ENCODE assay signal across 8 cellular contexts in the genomic region with DNA sequence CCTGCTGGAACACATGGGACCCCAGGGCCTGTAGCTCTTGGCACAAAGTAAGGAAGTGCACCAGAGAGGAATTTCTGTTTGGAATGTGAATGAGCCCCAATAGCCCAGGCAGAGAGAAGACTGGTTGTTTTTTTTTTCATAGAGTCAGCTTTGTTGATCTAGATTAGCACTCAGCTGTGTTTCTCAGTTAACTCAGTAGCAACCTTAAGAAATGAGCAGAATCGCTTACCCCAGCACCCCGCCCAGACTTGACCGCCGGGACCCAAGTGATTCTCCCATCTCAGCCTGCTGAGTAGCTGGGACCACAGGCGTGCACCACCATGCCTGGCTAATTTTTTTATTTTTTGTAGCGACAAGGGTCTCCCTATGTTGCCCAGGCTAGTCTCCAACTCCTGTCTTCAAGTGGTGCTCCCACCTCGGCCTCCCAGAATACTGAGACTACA. TPM values are rescaled to one million over a fixed set of nuclear protein-coding genes. Genes with fewer than 3 reads are reported as not detected.
DNase-seq lines count a peak whose midpoint lies in the region; ATAC-seq, FAIRE-seq and TF ChIP-seq lines count a peak whose summit lies in the region.

No MANE protein-coding gene starts in this region.

- H2AFZ ChIP-seq in astrocyte (ENCODE audit: low read depth, low read length), result peak overlapping the region; percentile 14

- H3K9me3 Mint-ChIP-seq in astrocyte (ENCODE audit: unreplicated experiment), result no peaks in the 10 kb centered on the region

- no peak for FAIRE-seq in astrocyte (lab: Jason Lieb, UNC)

- no peak for DNase-seq in AG04450 (ENCODE audit: low read depth, low spot score)
- DNase-seq in astrocyte (ENCODE audit: low read depth), result peak; percentile 77
- peak; percentile 60 for DNase-seq in kidney glomerular epithelial cell (lab: John Stamatoyannopoulos, UW)
- DNase-seq in upper lobe of right lung, result no peak
- no peak for DNase-seq in NCI-H128 (lab: John Stamatoyannopoulos, UW; ENCODE audit: unreplicated experiment)
- DNase-seq in DMS153 treated with DMSO at 0.1 percent for 48 hours (lab: John Stamatoyannopoulos, UW; ENCODE audit: unreplicated experiment), result no peak

- POLR2A ChIA-PET in AG04450 (lab: Yijun Ruan, JAX) (interaction anchor here (0.6 to 0.9 kb wide), 2 partner anchors 12 to 15 kb away, joined by 3 read pairs; no protein-coding TSS in a partner anchor), HEK293 (lab: Yijun Ruan, JAX) (interaction anchor here (1.1 to 1.3 kb wide), 2 partner anchors 8 to 32 kb away, joined by 3 read pairs; no protein-coding TSS in a partner anchor)

- TF ChIP-seq CTCF in AG04450 (IDR thresholded peaks at IDR 0.05; ENCODE audit: low read depth, low read length) (no peak), HEK293 (tag by site-specific recombination; IDR thresholded peaks at IDR 0.05) (no peak), astrocyte (IDR thresholded peaks at IDR 0.05; ENCODE audit: insufficient read depth, low read depth, low read length) (no peak), upper lobe of right lung (IDR thresholded peaks at IDR 0.05) (no peak)

- H3K27ac ChIP-seq in AG04450 (ENCODE audit: low read depth, low read length) (peak overlapping the region; percentile 66), HEK293 (ENCODE audit: extremely low read depth, low read depth, low read length) (peak overlapping the region; percentile 33; the same call in 1 of the 2 replicates), astrocyte (ENCODE audit: low read depth, low read length) (peak overlapping the region; percentile 74), upper lobe of right lung (peak overlapping the region; percentile 99)

- no peaks in the 10 kb centered on the region for H3K27me3 Mint-ChIP-seq in astrocyte (ENCODE audit: low read depth, unreplicated experiment)

- H3K4me1 ChIP-seq in HEK293 (ENCODE audit: control insufficient read depth, insufficient read depth, low read length) (peaks cover 5% of the 10 kb centered on the region; the same call in 1 of the 2 replicates), astrocyte (ENCODE audit: insufficient read depth, low read length) (peaks cover 18% of the 10 kb centered on the region), upper lobe of right lung (peaks cover 44% of the 10 kb centered on the region)

- peak overlapping the region; percentile 98 for H3K9ac ChIP-seq in astrocyte (ENCODE audit: low read length)

- H3K27ac Mint-ChIP-seq in astrocyte (ENCODE audit: unreplicated experiment), result peak overlapping the region; percentile 82

- intact Hi-C loops in upper lobe of right lung (cut with DNase I), result no loop called here

- CTCF ChIA-PET in AG04450 (lab: Charles Lee), result interaction anchor here (0.9 to 2.2 kb wide), 5 partner anchors 13 to 466 kb away, joined by 3 to 10 read pairs (median 6); no protein-coding TSS in a partner anchor
- CTCF ChIA-PET in HEK293 (lab: Yijun Ruan, JAX), result interaction anchor here (1.2 kb wide), 1 partner anchor 435 kb away, joined by 3 read pairs; no protein-coding TSS in a partner anchor

- peak overlapping the region; percentile 82 for H3K4me3 Mint-ChIP-seq in astrocyte (ENCODE audit: unreplicated experiment)

- H3K27me3 ChIP-seq in AG04450 (ENCODE audit: control insufficient read depth, insufficient read depth, low read length) (no peaks in the 10 kb centered on the region), astrocyte (ENCODE audit: insufficient read depth, low read length) (no peaks in the 10 kb centered on the region), upper lobe of right lung (no peaks in the 10 kb centered on the region)

- H3K36me3 Mint-ChIP-seq in astrocyte (ENCODE audit: low read depth, unreplicated experiment), result peaks cover 2% of the 10 kb centered on the region

- peak overlapping the region; percentile 51 for H3K4me3 ChIP-seq in AG04450 (ENCODE audit: low read depth, low read length)
- peak overlapping the region; percentile 89 for H3K4me3 ChIP-seq in HEK293 (ENCODE audit: low read depth, low read length)
- H3K4me3 ChIP-seq in astrocyte (ENCODE audit: insufficient read depth, low read depth, low read length), result peak overlapping the region; percentile 90
- H3K4me3 ChIP-seq in upper lobe of right lung, result peak overlapping the region; percentile 96

- peaks cover 9% of the 10 kb centered on the region for H3K4me1 Mint-ChIP-seq in astrocyte (ENCODE audit: low read depth, unreplicated experiment)

- H4K20me1 ChIP-seq in astrocyte (ENCODE audit: insufficient read depth, low read length), result peaks cover 17% of the 10 kb centered on the region

- H3K36me3 ChIP-seq in HEK293 (ENCODE audit: control insufficient read depth in 2 of 2, insufficient read depth in 1 of 2, low read length in 2 of 2) (peaks cover 1 to 47% of the 10 kb centered on the region in 2 experiments; a peak in 2 of 3 replicates), astrocyte (ENCODE audit: insufficient read depth, low read length) (peaks cover 5% of the 10 kb centered on the region), upper lobe of right lung (peaks cover 13% of the 10 kb centered on the region)

- H3K4me2 ChIP-seq in astrocyte (ENCODE audit: low read length), result peak overlapping the region; percentile 95

- H3K79me2 ChIP-seq in astrocyte (ENCODE audit: insufficient read depth, low read length), result peaks cover 88% of the 10 kb centered on the region

- no peak for ATAC-seq in upper lobe of right lung
- no peak for ATAC-seq in GM19023 (IDR thresholded peaks at IDR 0.05; ENCODE audit: unreplicated experiment)

- H3K9me3 ChIP-seq in AG04450 (ENCODE audit: control insufficient read depth, insufficient read depth, low read length) (peaks cover 4% of the 10 kb centered on the region; the same call in 1 of the 2 replicates), HEK293 (ENCODE audit: control insufficient read depth, insufficient read depth, low read depth, low read length) (no peaks in the 10 kb centered on the region), astrocyte (ENCODE audit: insufficient read depth, low read depth, low read length) (no peaks in the 10 kb centered on the region), upper lobe of right lung (no peaks in the 10 kb centered on the region)

TF ChIP-seq in HEK293, 187 proteins besides CTCF, POLR2A, EP300 and RAD21 (continues in another document):
- 0 out of 2 replicates have a peak, but pooled peaks have one; percentile 18 for TF ChIP-seq ZNF140 (tag by site-specific recombination; IDR thresholded peaks at IDR 0.05)
- no peak for TF ChIP-seq ZNF24 (tag by site-specific recombination; IDR thresholded peaks at IDR 0.05)
- TF ChIP-seq ZXDB (tag by site-specific recombination; IDR thresholded peaks at IDR 0.05), result 0 out of 2 replicates have a peak, but pooled peaks have one; percentile 18
- TF ChIP-seq, protein P1, sequence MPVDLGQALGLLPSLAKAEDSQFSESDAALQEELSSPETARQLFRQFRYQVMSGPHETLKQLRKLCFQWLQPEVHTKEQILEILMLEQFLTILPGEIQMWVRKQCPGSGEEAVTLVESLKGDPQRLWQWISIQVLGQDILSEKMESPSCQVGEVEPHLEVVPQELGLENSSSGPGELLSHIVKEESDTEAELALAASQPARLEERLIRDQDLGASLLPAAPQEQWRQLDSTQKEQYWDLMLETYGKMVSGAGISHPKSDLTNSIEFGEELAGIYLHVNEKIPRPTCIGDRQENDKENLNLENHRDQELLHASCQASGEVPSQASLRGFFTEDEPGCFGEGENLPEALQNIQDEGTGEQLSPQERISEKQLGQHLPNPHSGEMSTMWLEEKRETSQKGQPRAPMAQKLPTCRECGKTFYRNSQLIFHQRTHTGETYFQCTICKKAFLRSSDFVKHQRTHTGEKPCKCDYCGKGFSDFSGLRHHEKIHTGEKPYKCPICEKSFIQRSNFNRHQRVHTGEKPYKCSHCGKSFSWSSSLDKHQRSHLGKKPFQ (tag by site-specific recombination; IDR thresholded peaks at IDR 0.05), result 0 out of 2 replicates have a peak, but pooled peaks have one; percentile 14
- TF ChIP-seq, protein P2, sequence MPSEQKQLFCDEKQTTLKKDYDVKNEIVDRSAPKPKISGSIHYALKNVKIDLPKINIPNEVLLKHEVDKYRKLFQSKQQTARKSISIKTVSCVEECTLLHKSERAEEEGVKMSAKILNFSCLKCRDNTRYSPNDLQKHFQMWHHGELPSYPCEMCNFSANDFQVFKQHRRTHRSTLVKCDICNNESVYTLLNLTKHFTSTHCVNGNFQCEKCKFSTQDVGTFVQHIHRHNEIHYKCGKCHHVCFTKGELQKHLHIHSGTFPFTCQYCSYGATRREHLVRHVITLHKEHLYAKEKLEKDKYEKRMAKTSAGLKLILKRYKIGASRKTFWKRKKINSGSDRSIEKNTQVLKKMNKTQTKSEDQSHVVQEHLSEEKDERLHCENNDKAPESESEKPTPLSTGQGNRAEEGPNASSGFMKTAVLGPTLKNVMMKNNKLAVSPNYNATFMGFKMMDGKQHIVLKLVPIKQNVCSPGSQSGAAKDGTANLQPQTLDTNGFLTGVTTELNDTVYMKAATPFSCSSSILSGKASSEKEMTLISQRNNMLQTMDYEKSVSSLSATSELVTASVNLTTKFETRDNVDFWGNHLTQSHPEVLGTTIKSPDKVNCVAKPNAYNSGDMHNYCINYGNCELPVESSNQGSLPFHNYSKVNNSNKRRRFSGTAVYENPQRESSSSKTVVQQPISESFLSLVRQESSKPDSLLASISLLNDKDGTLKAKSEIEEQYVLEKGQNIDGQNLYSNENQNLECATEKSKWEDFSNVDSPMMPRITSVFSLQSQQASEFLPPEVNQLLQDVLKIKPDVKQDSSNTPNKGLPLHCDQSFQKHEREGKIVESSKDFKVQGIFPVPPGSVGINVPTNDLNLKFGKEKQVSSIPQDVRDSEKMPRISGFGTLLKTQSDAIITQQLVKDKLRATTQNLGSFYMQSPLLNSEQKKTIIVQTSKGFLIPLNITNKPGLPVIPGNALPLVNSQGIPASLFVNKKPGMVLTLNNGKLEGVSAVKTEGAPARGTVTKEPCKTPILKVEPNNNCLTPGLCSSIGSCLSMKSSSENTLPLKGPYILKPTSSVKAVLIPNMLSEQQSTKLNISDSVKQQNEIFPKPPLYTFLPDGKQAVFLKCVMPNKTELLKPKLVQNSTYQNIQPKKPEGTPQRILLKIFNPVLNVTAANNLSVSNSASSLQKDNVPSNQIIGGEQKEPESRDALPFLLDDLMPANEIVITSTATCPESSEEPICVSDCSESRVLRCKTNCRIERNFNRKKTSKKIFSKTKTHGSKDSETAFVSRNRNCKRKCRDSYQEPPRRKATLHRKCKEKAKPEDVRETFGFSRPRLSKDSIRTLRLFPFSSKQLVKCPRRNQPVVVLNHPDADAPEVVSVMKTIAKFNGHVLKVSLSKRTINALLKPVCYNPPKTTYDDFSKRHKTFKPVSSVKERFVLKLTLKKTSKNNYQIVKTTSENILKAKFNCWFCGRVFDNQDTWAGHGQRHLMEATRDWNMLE (tag by site-specific recombination; conservative IDR thresholded peaks at IDR 0.05; ENCODE audit: low read depth), result no peak
- TF ChIP-seq ZNF335 (tag by site-specific recombination; conservative IDR thresholded peaks at IDR 0.05), result no peak; the same call in 1 of the 2 replicates
- peak; percentile 67 for TF ChIP-seq ZIC2 (tag by site-specific recombination; IDR thresholded peaks at IDR 0.05)

RNA-seq across cellular contexts. Expression of a gene that starts 2.8 kb away (rescaled TPM):
- 9.9 and 13.5 TPM in 2 replicates for polyA plus RNA-seq in AG04450 (2011; rRNA removed)
- 8.7 and 11.0 TPM in 2 replicates for polyA minus RNA-seq in AG04450 (2011; rRNA and poly(A)+ RNA removed)
- 14.1 and 14.2 TPM in 2 replicates for total RNA-seq in astrocyte
- 10.2 TPM for total RNA-seq in upper lobe of right lung

RNA-seq across cellular contexts. Expression of a gene that starts 3.0 kb away (rescaled TPM):
- polyA plus RNA-seq in AG04450 (2011; rRNA removed), result 109 and 150 TPM in 2 replicates
- polyA minus RNA-seq in AG04450 (2011; rRNA and poly(A)+ RNA removed), result 96.3 and 104 TPM in 2 replicates
- 78.0 and 95.1 TPM in 2 replicates for total RNA-seq in astrocyte
- 86.6 TPM for total RNA-seq in upper lobe of right lung

Comparison
In these comparisons a context has a peak if more than half of its experiments do, and no peak if none do; other contexts are left out.
1. DNase-seq: peak in astrocyte (single experiment) and kidney glomerular epithelial cell (single experiment); none in AG04450 (single experiment), upper lobe of right lung (single experiment), NCI-H128 (single experiment) and DMS153 treated with DMSO at 0.1 percent for 48 hours (single experiment).
2. H3K27ac ChIP-seq: peak in every context shown above with its lines; median percentile 99 in upper lobe of right lung; 74 in astrocyte; 66 in AG04450; 33 in HEK293.
3. Peak in every context shown above with its lines, with median percentiles within 50 percentile points of each other: H3K4me3 ChIP-seq.